In genomic region chr10:11307004-11307403, GRCh38 we compare ENCODE assay signal across 24 cellular contexts.
DNase-seq lines count a peak whose midpoint lies in the region; ATAC-seq and TF ChIP-seq lines count a peak whose summit lies in the region.
"Had no signal": no experiment of that assay in that cellular context is flagged by ENCODE, and none has a peak within 500 bp of the region (broad histone marks: within the 10 kb centered on the region; RNA-seq: fewer than 3 reads in every experiment).

No MANE protein-coding gene starts in this region.

- no peak overlapping the region for H3K18ac ChIP-seq in mesenchymal stem cell (ENCODE audit: low read depth in 1 of 2, low read length in 2 of 2)

- H3K79me1 ChIP-seq in mesenchymal stem cell (replicated peaks; ENCODE audit: low read length, poor library complexity, severe bottlenecking) = peaks cover 2% of the 10 kb centered on the region

- H2AFZ ChIP-seq in mesenchymal stem cell (ENCODE audit: low read depth, low read length) = no peak overlapping the region

- H3K27ac Mint-ChIP-seq in activated naive CD8-positive, alpha-beta T cell = peak overlapping the region; percentile 50
- H3K27ac Mint-ChIP-seq in activated naive CD8-positive, alpha-beta T cell treated with anti-CD3 and anti-CD28 coated beads, Interleukin-2, amount 50 U/mL, for 24 hours = no peak overlapping the region
- peak overlapping the region; percentile 71 for H3K27ac Mint-ChIP-seq in activated CD4-positive, alpha-beta memory T cell treated with anti-CD3 and anti-CD28 coated beads for 36 hours

- no peak overlapping the region for H2AK5ac ChIP-seq in mesenchymal stem cell (ENCODE audit: low read length, severe bottlenecking)

- peaks cover 50% of the 10 kb centered on the region for H3K9me3 ChIP-seq in mesenchymal stem cell (ENCODE audit: control insufficient read depth, low read length)
- peaks cover 11% of the 10 kb centered on the region for H3K9me3 ChIP-seq in upper lobe of right lung
- H3K9me3 ChIP-seq in uterus = peaks cover 0 to 9% of the 10 kb centered on the region in 2 donors
- H3K9me3 ChIP-seq: adrenal gland had no signal

- peak overlapping the region; percentile 19 for H4K91ac ChIP-seq in mesenchymal stem cell (ENCODE audit: low read length)

- 94% methylated on average over 6 of the region's 6 CpGs for WGBS in mesenchymal stem cell

- H3K36me3 ChIP-seq in mesenchymal stem cell (ENCODE audit: control insufficient read depth in 1 of 2, insufficient read depth in 2 of 2, low read depth in 1 of 2, low read length in 2 of 2) (peaks cover 28 to 92% of the 10 kb centered on the region in 2 experiments), upper lobe of right lung (peaks cover 78% of the 10 kb centered on the region), uterus (no peaks in the 10 kb centered on the region)
- H3K36me3 ChIP-seq: adrenal gland had no signal

- H3K4me3 ChIP-seq in mesenchymal stem cell (ENCODE audit: insufficient read depth in 1 of 2, low read depth in 1 of 2, low read length in 2 of 2) (no peak overlapping the region), upper lobe of right lung (no peak overlapping the region), uterus (no peak overlapping the region)
- H3K4me3 ChIP-seq: adrenal gland, body of pancreas, heart right ventricle, SK-N-MC, tibial nerve had no signal

- H3K23ac ChIP-seq in mesenchymal stem cell (ENCODE audit: low read length in 2 of 2) = no peak overlapping the region

- H3K4me1 ChIP-seq in mesenchymal stem cell (ENCODE audit: control insufficient read depth, insufficient read depth, low read depth, low read length) = no peaks in the 10 kb centered on the region
- no peaks in the 10 kb centered on the region for H3K4me1 ChIP-seq in upper lobe of right lung
- no peaks in the 10 kb centered on the region for H3K4me1 ChIP-seq in uterus
- H3K4me1 ChIP-seq: adrenal gland, body of pancreas, Caco-2, heart right ventricle, tibial nerve had no signal

- no peaks in the 10 kb centered on the region for H3K27me3 ChIP-seq in mesenchymal stem cell (ENCODE audit: control insufficient read depth in 1 of 2, insufficient read depth in 1 of 2, low read length in 2 of 2)
- H3K27me3 ChIP-seq in upper lobe of right lung = no peaks in the 10 kb centered on the region
- no peaks in the 10 kb centered on the region for H3K27me3 ChIP-seq in uterus
- H3K27me3 ChIP-seq: adrenal gland, body of pancreas, heart right ventricle, tibial nerve had no signal

- H3K4me1 Mint-ChIP-seq in activated naive CD8-positive, alpha-beta T cell (ENCODE audit: low read depth) = peaks cover 24% of the 10 kb centered on the region
- peaks cover 27% of the 10 kb centered on the region for H3K4me1 Mint-ChIP-seq in activated naive CD8-positive, alpha-beta T cell treated with anti-CD3 and anti-CD28 coated beads, Interleukin-2, amount 50 U/mL, for 24 hours
- peaks cover 43% of the 10 kb centered on the region for H3K4me1 Mint-ChIP-seq in activated CD4-positive, alpha-beta memory T cell treated with anti-CD3 and anti-CD28 coated beads for 36 hours (ENCODE audit: low read depth)

- H3K9me3 Mint-ChIP-seq in activated naive CD8-positive, alpha-beta T cell (ENCODE audit: low read depth) = peaks cover 18% of the 10 kb centered on the region
- H3K9me3 Mint-ChIP-seq in activated naive CD8-positive, alpha-beta T cell treated with anti-CD3 and anti-CD28 coated beads, Interleukin-2, amount 50 U/mL, for 24 hours = peaks cover 29% of the 10 kb centered on the region
- H3K9me3 Mint-ChIP-seq in activated CD4-positive, alpha-beta memory T cell treated with anti-CD3 and anti-CD28 coated beads for 36 hours = peaks cover 40% of the 10 kb centered on the region

- no peak overlapping the region for H2BK12ac ChIP-seq in mesenchymal stem cell (ENCODE audit: low read length in 2 of 2)

- H2BK15ac ChIP-seq in mesenchymal stem cell (ENCODE audit: low read depth, poor library complexity, severe bottlenecking) = no peak overlapping the region

- H3K4me2 ChIP-seq in mesenchymal stem cell (ENCODE audit: low read length, poor library complexity, severe bottlenecking) = no peak overlapping the region

- H3K4me3 Mint-ChIP-seq in activated naive CD8-positive, alpha-beta T cell = no peak overlapping the region
- no peak overlapping the region for H3K4me3 Mint-ChIP-seq in activated naive CD8-positive, alpha-beta T cell treated with anti-CD3 and anti-CD28 coated beads, Interleukin-2, amount 50 U/mL, for 24 hours
- H3K4me3 Mint-ChIP-seq in activated CD4-positive, alpha-beta memory T cell treated with anti-CD3 and anti-CD28 coated beads for 36 hours = no peak overlapping the region
- H3K4me3 Mint-ChIP-seq: T-helper 1 cell treated with Interleukin-12 subunit alpha and Interleukin-12 subunit beta and Interleukin-4 antibody, amounts not matched to agents 30 μg/mL and 1 μg/mL, for 36 hours had no signal

- POLR2A ChIA-PET in activated CD4-positive, alpha-beta memory T cell treated with anti-CD3 and anti-CD28 coated beads for 36 hours (lab: Charles Lee) = no interaction called here

- H2BK120ac ChIP-seq in mesenchymal stem cell (ENCODE audit: low read depth, low read length) = no peak overlapping the region

- H3K9ac ChIP-seq in mesenchymal stem cell (ENCODE audit: low read length) = no peak overlapping the region

- no peak for DNase-seq in activated naive CD8-positive, alpha-beta T cell treated with anti-CD3 and anti-CD28 coated beads, Interleukin-2, amount 50 U/mL, for 24 hours
- DNase-seq in activated CD4-positive, alpha-beta memory T cell treated with anti-CD3 and anti-CD28 coated beads for 36 hours = no peak
- DNase-seq in mesenchymal stem cell (no peak), upper lobe of right lung (no peak), uterus (no peak), DMS153 treated with DMSO at 0.1 percent for 48 hours (lab: John Stamatoyannopoulos, UW; ENCODE audit: unreplicated experiment) (no peak), amniotic stem cell (lab: John Stamatoyannopoulos, UW) (no peak)
- DNase-seq: activated CD4-positive, CD25-positive, alpha-beta regulatory T cell treated with anti-CD3 and anti-CD28 coated beads, Interleukin-2, amount 50 U/mL, for 72 hours; adrenal gland; body of pancreas; Caco-2; heart right ventricle; Karpas-422; NCI-H1417; NCI-H2029; NCI-H2227 treated with DMSO at 0.1 percent for 48 hours; NCI-H526; nucleus accumbens; PC-3; stimulated activated CD4-positive, alpha-beta T cell treated with anti-CD3 and anti-CD28 coated beads, Interleukin-4, amount 100 ng/mL, for 1 hour had no signal

- no peak overlapping the region for H3K4ac ChIP-seq in mesenchymal stem cell (ENCODE audit: low read depth in 1 of 2, low read length in 2 of 2)

- H3K14ac ChIP-seq in mesenchymal stem cell (ENCODE audit: low read length in 2 of 2) = no peak overlapping the region

- H3K36me3 Mint-ChIP-seq in activated naive CD8-positive, alpha-beta T cell = peaks cover 71% of the 10 kb centered on the region
- peaks cover 94% of the 10 kb centered on the region for H3K36me3 Mint-ChIP-seq in activated naive CD8-positive, alpha-beta T cell treated with anti-CD3 and anti-CD28 coated beads, Interleukin-2, amount 50 U/mL, for 24 hours (ENCODE audit: low read depth)
- H3K36me3 Mint-ChIP-seq in activated CD4-positive, alpha-beta memory T cell treated with anti-CD3 and anti-CD28 coated beads for 36 hours = peaks cover 94% of the 10 kb centered on the region

- H3K27me3 Mint-ChIP-seq in activated naive CD8-positive, alpha-beta T cell = no peaks in the 10 kb centered on the region
- H3K27me3 Mint-ChIP-seq in activated naive CD8-positive, alpha-beta T cell treated with anti-CD3 and anti-CD28 coated beads, Interleukin-2, amount 50 U/mL, for 24 hours = no peaks in the 10 kb centered on the region
- no peaks in the 10 kb centered on the region for H3K27me3 Mint-ChIP-seq in activated CD4-positive, alpha-beta memory T cell treated with anti-CD3 and anti-CD28 coated beads for 36 hours

- H4K8ac ChIP-seq in mesenchymal stem cell (ENCODE audit: low read length) = no peak overlapping the region

- TF ChIP-seq CTCF in upper lobe of right lung (IDR thresholded peaks at IDR 0.05) (no peak), uterus (IDR thresholded peaks at IDR 0.05) (no peak)

- no peak for TF ChIP-seq POLR2A in uterus (IDR thresholded peaks at IDR 0.05)

- CTCF ChIA-PET in activated CD4-positive, alpha-beta memory T cell treated with anti-CD3 and anti-CD28 coated beads for 36 hours (lab: Charles Lee) = no interaction called here

- H3K27ac ChIP-seq in mesenchymal stem cell (ENCODE audit: low read length, poor library complexity, severe bottlenecking) = no peak overlapping the region
- no peak overlapping the region for H3K27ac ChIP-seq in upper lobe of right lung
- H3K27ac ChIP-seq in uterus = no peak overlapping the region
- H3K27ac ChIP-seq: adrenal gland, body of pancreas, heart right ventricle, SK-N-MC, tibial nerve had no signal

- no peak overlapping the region for H2BK5ac ChIP-seq in mesenchymal stem cell (ENCODE audit: low read depth, low read length, poor library complexity, severe bottlenecking)

- no peak for ATAC-seq in activated naive CD8-positive, alpha-beta T cell treated with anti-CD3 and anti-CD28 coated beads, Interleukin-2, amount 50 U/mL, for 24 hours
- peak; percentile 26 for ATAC-seq in upper lobe of right lung
- ATAC-seq: body of pancreas, PC-3 had no signal

- intact Hi-C loops in activated CD4-positive, alpha-beta memory T cell treated with anti-CD3 and anti-CD28 coated beads for 36 hours (cut with micrococcal nuclease) = no loop called here
- intact Hi-C loops in upper lobe of right lung (cut with DNase I) (no loop called here), uterus (cut with DNase I; ENCODE audit: low total_unique reads) (no loop called here)
